ENCODE assay signal across 8 cellular contexts in genomic region chr21:46285206-46285661, GRCh38. TPM values are rescaled to one million over a fixed set of nuclear protein-coding genes. Genes with fewer than 3 reads are reported as not detected.
DNase-seq lines count a peak whose midpoint lies in the region; ATAC-seq and TF ChIP-seq lines count a peak whose summit lies in the region.

MCM3AP (minus strand) TSS chr21:46285611; CDS start chr21:46285286, 325 bp downstream.

- H2BK15ac ChIP-seq in mesenchymal stem cell (ENCODE audit: low read depth, poor library complexity, severe bottlenecking): peak within 1 kb of the TSS; percentile 83

- H2BK120ac ChIP-seq in mesenchymal stem cell (ENCODE audit: low read depth, low read length): peak within 1 kb of the TSS; percentile 99

- H3K4me1 ChIP-seq in mesenchymal stem cell (ENCODE audit: control insufficient read depth, insufficient read depth, low read depth, low read length): peaks cover 15% of the 10 kb centered on the region
- peaks cover 54% of the 10 kb centered on the region for H3K4me1 ChIP-seq in upper lobe of right lung

- H3K36me3 ChIP-seq in mesenchymal stem cell (ENCODE audit: control insufficient read depth in 1 of 2, insufficient read depth in 2 of 2, low read depth in 1 of 2, low read length in 2 of 2) (peaks cover 16 to 46% of the 10 kb centered on the region in 2 experiments), upper lobe of right lung (peaks cover 38% of the 10 kb centered on the region)

- intact Hi-C loops in upper lobe of right lung (cut with DNase I): no loop called here

- H3K9me3 ChIP-seq in mesenchymal stem cell (ENCODE audit: control insufficient read depth, low read length) (no peaks in the 10 kb centered on the region), upper lobe of right lung (no peaks in the 10 kb centered on the region)

- H3K9ac ChIP-seq in mesenchymal stem cell (ENCODE audit: low read length): peak within 1 kb of the TSS; percentile 96

- peak within 1 kb of the TSS; percentile 95 to 97 for H3K18ac ChIP-seq in mesenchymal stem cell (ENCODE audit: low read depth in 1 of 2, low read length in 2 of 2)

- peak within 1 kb of the TSS; percentile 90 for H4K91ac ChIP-seq in mesenchymal stem cell (ENCODE audit: low read length)

- H3K79me1 ChIP-seq in mesenchymal stem cell (replicated peaks; ENCODE audit: low read length, poor library complexity, severe bottlenecking): peaks cover 17% of the 10 kb centered on the region

- DNase-seq in stimulated activated naive CD8-positive, alpha-beta T cell treated with anti-CD3 and anti-CD28 coated beads, Interleukin-15, Interleukin-2, amounts not matched to agents 100 U/mL and 50 U/mL, for 24 hours: no peak
- no peak for DNase-seq in choroid plexus epithelial cell (ENCODE audit: low read depth)
- DNase-seq in mesenchymal stem cell: no peak
- DNase-seq in upper lobe of right lung: no peak
- DNase-seq in stimulated activated CD4-positive, alpha-beta T cell treated with anti-CD3 and anti-CD28 coated beads, Interleukin-2, amount 100 ng/mL, for 24 hours: no peak
- DNase-seq in NCI-H2171 (lab: John Stamatoyannopoulos, UW): no peak
- no peak for DNase-seq in erythroblast (lab: John Stamatoyannopoulos, UW)

- H3K4me3 ChIP-seq in choroid plexus epithelial cell (ENCODE audit: low read depth, low read length) (peak within 1 kb of the TSS; percentile 80), mesenchymal stem cell (ENCODE audit: insufficient read depth in 1 of 2, low read depth in 1 of 2, low read length in 2 of 2) (peak within 1 kb of the TSS; percentile 85 to 97), upper lobe of right lung (peak within 1 kb of the TSS; percentile 80)

- peak within 1 kb of the TSS; percentile 96 for H2BK5ac ChIP-seq in mesenchymal stem cell (ENCODE audit: low read depth, low read length, poor library complexity, severe bottlenecking)

- ATAC-seq in stimulated activated naive CD8-positive, alpha-beta T cell treated with anti-CD3 and anti-CD28 coated beads, Interleukin-15, Interleukin-2, amounts not matched to agents 100 U/mL and 50 U/mL, for 24 hours: no peak
- ATAC-seq in upper lobe of right lung: no peak

- H2AFZ ChIP-seq in mesenchymal stem cell (ENCODE audit: low read depth, low read length): peak within 1 kb of the TSS; percentile 91

- H3K4me2 ChIP-seq in mesenchymal stem cell (ENCODE audit: low read length, poor library complexity, severe bottlenecking): peak within 1 kb of the TSS; percentile 82

- WGBS in mesenchymal stem cell: 68% methylated on average over 3 of the region's 6 CpGs

- H3K27ac Mint-ChIP-seq in stimulated activated naive CD8-positive, alpha-beta T cell treated with anti-CD3 and anti-CD28 coated beads, Interleukin-15, Interleukin-2, amounts not matched to agents 100 ng/mL and 50 ng/mL, for 24 hours: peak within 1 kb of the TSS; percentile 96

- H2BK12ac ChIP-seq in mesenchymal stem cell (ENCODE audit: low read length in 2 of 2): no peak within 1 kb of the TSS

- TF ChIP-seq CTCF in choroid plexus epithelial cell (conservative IDR thresholded peaks at IDR 0.05; ENCODE audit: low read depth, low read length) (no peak), upper lobe of right lung (IDR thresholded peaks at IDR 0.05) (no peak)

- H3K27me3 Mint-ChIP-seq in stimulated activated naive CD8-positive, alpha-beta T cell treated with anti-CD3 and anti-CD28 coated beads, Interleukin-15, Interleukin-2, amounts not matched to agents 100 ng/mL and 50 ng/mL, for 24 hours: no peaks in the 10 kb centered on the region

- H3K9me3 Mint-ChIP-seq in stimulated activated naive CD8-positive, alpha-beta T cell treated with anti-CD3 and anti-CD28 coated beads, Interleukin-15, Interleukin-2, amounts not matched to agents 100 ng/mL and 50 ng/mL, for 24 hours: no peaks in the 10 kb centered on the region

- peaks cover 56% of the 10 kb centered on the region for H3K36me3 Mint-ChIP-seq in stimulated activated naive CD8-positive, alpha-beta T cell treated with anti-CD3 and anti-CD28 coated beads, Interleukin-15, Interleukin-2, amounts not matched to agents 100 ng/mL and 50 ng/mL, for 24 hours (ENCODE audit: low read depth)

- peak within 1 kb of the TSS; percentile 96 for H4K8ac ChIP-seq in mesenchymal stem cell (ENCODE audit: low read length)

- H3K4me3 Mint-ChIP-seq in stimulated activated naive CD8-positive, alpha-beta T cell treated with anti-CD3 and anti-CD28 coated beads, Interleukin-15, Interleukin-2, amounts not matched to agents 100 ng/mL and 50 ng/mL, for 24 hours: peak within 1 kb of the TSS; percentile 95

- peaks cover 65% of the 10 kb centered on the region for H3K4me1 Mint-ChIP-seq in stimulated activated naive CD8-positive, alpha-beta T cell treated with anti-CD3 and anti-CD28 coated beads, Interleukin-15, Interleukin-2, amounts not matched to agents 100 ng/mL and 50 ng/mL, for 24 hours (ENCODE audit: low read depth)

- H3K23ac ChIP-seq in mesenchymal stem cell (ENCODE audit: low read length in 2 of 2): peak within 1 kb of the TSS in 1 of 2 experiments; percentile 20

- TF ChIP-seq POLR2A in erythroblast (IDR thresholded peaks at IDR 0.05; ENCODE audit: low read length): no peak

- H3K27ac ChIP-seq in mesenchymal stem cell (ENCODE audit: low read length, poor library complexity, severe bottlenecking) (peak within 1 kb of the TSS; percentile 96), upper lobe of right lung (peak within 1 kb of the TSS; percentile 95)

- H3K27me3 ChIP-seq in mesenchymal stem cell (ENCODE audit: control insufficient read depth in 1 of 2, insufficient read depth in 1 of 2, low read length in 2 of 2) (no peaks in the 10 kb centered on the region), upper lobe of right lung (no peaks in the 10 kb centered on the region)

- peak within 1 kb of the TSS; percentile 57 to 98 for H3K14ac ChIP-seq in mesenchymal stem cell (ENCODE audit: low read length in 2 of 2)

- no peak within 1 kb of the TSS for H2AK5ac ChIP-seq in mesenchymal stem cell (ENCODE audit: low read length, severe bottlenecking)

- H3K4ac ChIP-seq in mesenchymal stem cell (ENCODE audit: low read depth in 1 of 2, low read length in 2 of 2): peak within 1 kb of the TSS; percentile 91 to 97

RNA-seq across cellular contexts. Expression of gene MCM3AP, which starts in this region (rescaled TPM):
- polyA plus RNA-seq in mesenchymal stem cell (2013, experiment 1 of 2): 33.7 TPM
- polyA plus RNA-seq in mesenchymal stem cell (2013, experiment 2 of 2): 32.9 TPM
- total RNA-seq in upper lobe of right lung: 92.2 TPM
